Comparison of ENCODE assay signal across 8 cellular contexts in genomic region chr19:12965017-12965811, GRCh38. TPM values are rescaled to one million over a fixed set of nuclear protein-coding genes. Genes with fewer than 3 reads are reported as not detected.
DNase-seq lines count a peak whose midpoint lies in the region; ATAC-seq and TF ChIP-seq lines count a peak whose summit lies in the region.

No MANE protein-coding gene starts in this region.

- peak overlapping the region; percentile 97 for H2AFZ ChIP-seq in neural progenitor cell (replicated peaks)

- peaks cover 12% of the 10 kb centered on the region for H3K4me1 Mint-ChIP-seq in neural progenitor cell

- peak; percentile 92 for ATAC-seq in RWPE2 (ENCODE audit: low read depth)

- H3K4me3 ChIP-seq in RWPE2 (ENCODE audit: severe bottlenecking) = peak overlapping the region; percentile 21
- H3K4me3 ChIP-seq in foreskin fibroblast (ENCODE audit: low read depth in 1 of 2, low read length in 2 of 2) = peak overlapping the region; percentile 47 to 70
- H3K4me3 ChIP-seq in neural progenitor cell = peak overlapping the region; percentile 45
- H3K4me3 ChIP-seq in stomach = peak overlapping the region; percentile 43 to 50 (median 47)

- TF ChIP-seq POLR2A in GM18951 (IDR thresholded peaks at IDR 0.05; ENCODE audit: extremely low read depth, insufficient read depth, insufficient read length) = peak; percentile 24
- TF ChIP-seq POLR2A in stomach (IDR thresholded peaks at IDR 0.05) = no peak

- DNase-seq in AG08396 (ENCODE audit: low spot score) (peak; percentile 89), RWPE2 (ENCODE audit: low spot score) (no peak), foreskin fibroblast (peak in 1 of 2 donors; percentile 83), neural progenitor cell (ENCODE audit: low spot score) (peak; percentile 86), stomach (peak; percentile 88)
- DNase-seq in activated effector memory CD4-positive, alpha-beta T cell treated with Interleukin-2 at 50 U/mL for 16 hours = peak; percentile 73

- no peaks in the 10 kb centered on the region for H3K27me3 ChIP-seq in RWPE2 (ENCODE audit: insufficient read depth, poor library complexity, severe bottlenecking)
- H3K27me3 ChIP-seq in neural progenitor cell = no peaks in the 10 kb centered on the region
- no peaks in the 10 kb centered on the region for H3K27me3 ChIP-seq in stomach

- H3K4me1 ChIP-seq in RWPE2 (ENCODE audit: insufficient read depth, poor library complexity, severe bottlenecking) (peaks cover 7% of the 10 kb centered on the region), neural progenitor cell (no peaks in the 10 kb centered on the region), stomach (peaks cover 6 to 20% (median 18%) of the 10 kb centered on the region in 4 donors)

- peak overlapping the region; percentile 79 for H3K27ac ChIP-seq in KOPT-K1 (ENCODE audit: low read depth, low read length, poor library complexity, severe bottlenecking)
- H3K27ac ChIP-seq in RWPE2 (ENCODE audit: poor library complexity, severe bottlenecking) = peak overlapping the region; percentile 8
- no peak overlapping the region for H3K27ac ChIP-seq in neural progenitor cell
- H3K27ac ChIP-seq in stomach = peak overlapping the region; percentile 66 to 77 (median 75)

- TF ChIP-seq CTCF in RWPE2 (IDR thresholded peaks at IDR 0.05; ENCODE audit: poor library complexity, severe bottlenecking) (peak; percentile 97), foreskin fibroblast (IDR thresholded peaks at IDR 0.05; ENCODE audit: low read depth, low read length) (peak; percentile 76), neural progenitor cell (IDR thresholded peaks at IDR 0.05) (peak; percentile 68), stomach (IDR thresholded peaks at IDR 0.05) (peak in 5 of 7 experiments; percentile 84 to 96 (median 95))

- peak overlapping the region; percentile 81 for H3K27ac Mint-ChIP-seq in neural progenitor cell

- H3K27me3 Mint-ChIP-seq in neural progenitor cell (ENCODE audit: insufficient read depth, low read depth) = peaks cover 3% of the 10 kb centered on the region

- H3K36me3 Mint-ChIP-seq in neural progenitor cell = no peaks in the 10 kb centered on the region

- intact Hi-C loops in stomach (cut with DNase I; ENCODE audit: low total_unique reads) = no loop called here

- no peaks in the 10 kb centered on the region for H3K36me3 ChIP-seq in KOPT-K1 (ENCODE audit: insufficient read depth, low read length)
- no peaks in the 10 kb centered on the region for H3K36me3 ChIP-seq in RWPE2 (ENCODE audit: low read depth)
- H3K36me3 ChIP-seq in neural progenitor cell = no peaks in the 10 kb centered on the region
- no peaks in the 10 kb centered on the region for H3K36me3 ChIP-seq in stomach

- no peaks in the 10 kb centered on the region for H3K9me3 Mint-ChIP-seq in neural progenitor cell

- in situ Hi-C loops in GM18951 (cut with MboI; ENCODE audit: low sequenced_read_pairs, unreplicated experiment) = no loop called here

- no peak overlapping the region for H3K9ac ChIP-seq in neural progenitor cell

- H3K9me3 ChIP-seq in KOPT-K1 (ENCODE audit: insufficient read depth, low read length, poor library complexity, severe bottlenecking) (no peaks in the 10 kb centered on the region), RWPE2 (ENCODE audit: severe bottlenecking) (no peaks in the 10 kb centered on the region), neural progenitor cell (ENCODE audit: low read depth) (no peaks in the 10 kb centered on the region), stomach (no peaks in the 10 kb centered on the region)

- WGBS in stomach, 5 donors = 0 to 1% (median 0%) methylated on average over 24 to 34 of the region's 34 CpGs

- no peaks in the 10 kb centered on the region for H4K20me1 ChIP-seq in neural progenitor cell (ENCODE audit: low read depth)

- H3K4me3 Mint-ChIP-seq in neural progenitor cell = peak overlapping the region; percentile 84

- peak overlapping the region; percentile 79 for H3K4me2 ChIP-seq in neural progenitor cell

- no peak for TF ChIP-seq EP300 in stomach (IDR thresholded peaks at IDR 0.05)

- H3F3A ChIP-seq in neural progenitor cell (ENCODE audit: low read depth) = peaks cover 10% of the 10 kb centered on the region

- H3K79me2 ChIP-seq in neural progenitor cell (ENCODE audit: low read depth) = no peaks in the 10 kb centered on the region

RNA-seq across cellular contexts. Expression of gene DAND5, which starts 4.2 kb away (rescaled TPM):
- total RNA-seq in neural progenitor cell (ENCODE audit: low replicate concordance) = 0.06 and 0.07 TPM in 2 replicates
- under 1 TPM in 1 of 5 donors, not detected in 4; 0.58 TPM for total RNA-seq in stomach
- under 1 TPM in 2 of 3 donors, not detected in 1; 0.12 to 0.13 TPM for polyA plus RNA-seq in stomach

RNA-seq across cellular contexts. Expression of gene GADD45GIP1, which starts 8.2 kb away (rescaled TPM):
- total RNA-seq in neural progenitor cell (ENCODE audit: low replicate concordance) (17.1 and 42.2 TPM in 2 replicates), stomach (10 to 100 TPM in 4 of 5 donors, 1 to 10 TPM in 1; 1.8 to 93.3 (median 25.9) TPM)
- 10 to 100 TPM; 59.0 to 75.4 (median 61.8) TPM for polyA plus RNA-seq in stomach

RNA-seq across cellular contexts. Expression of gene RAD23A, which starts 19.6 kb away (rescaled TPM):
- total RNA-seq in neural progenitor cell (ENCODE audit: low replicate concordance) (37.7 and 54.9 TPM in 2 replicates), stomach (100 to 1,000 TPM in 3 of 5 donors, 10 to 100 TPM in 2; 44.1 to 144 (median 103) TPM)
- 100 to 1,000 TPM; 101 to 141 (median 106) TPM for polyA plus RNA-seq in stomach

RNA-seq across cellular contexts. Expression of gene CALR, which starts 26.8 kb away (rescaled TPM):
- 437 and 569 TPM in 2 replicates for total RNA-seq in neural progenitor cell (ENCODE audit: low replicate concordance)
- total RNA-seq in stomach = 100 to 1,000 TPM; 337 to 947 (median 504) TPM
- 100 to 1,000 TPM in 2 of 3 donors, 10 to 100 TPM in 1; 71.2 to 236 (median 158) TPM for polyA plus RNA-seq in stomach

RNA-seq across cellular contexts. Expression of gene NFIX, which starts 30.1 kb away (rescaled TPM):
- total RNA-seq in neural progenitor cell (ENCODE audit: low replicate concordance) = 0.06 TPM in 2 replicates
- total RNA-seq in stomach = 100 to 1,000 TPM in 1 of 5 donors, 10 to 100 TPM in 4; 14.0 to 183 (median 63.3) TPM
- polyA plus RNA-seq in stomach = 10 to 100 TPM; 11.5 to 45.0 (median 30.2) TPM
